Comparison of ENCODE assay signal across 30 cellular contexts in the genomic region with DNA sequence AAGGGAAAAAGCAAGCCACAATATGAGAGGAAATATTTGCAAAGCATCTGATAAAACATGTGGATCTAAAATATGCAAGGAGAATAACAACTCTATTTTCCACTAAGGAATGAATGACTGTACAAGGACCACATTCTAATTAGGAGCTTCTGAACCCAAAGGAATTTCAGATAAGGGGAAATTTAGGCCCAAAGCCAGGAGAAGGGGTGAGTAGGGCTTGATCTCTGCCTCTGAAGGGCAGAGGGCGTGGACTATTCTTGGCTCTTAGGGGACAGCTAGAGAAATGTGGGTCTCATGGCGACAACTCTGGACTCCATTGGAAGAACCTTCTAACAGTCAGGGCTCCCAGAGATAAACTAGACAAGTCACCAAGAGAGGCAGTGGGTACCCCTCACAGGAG.
"Had no signal": no experiment of that assay in that cellular context is flagged by ENCODE, and none has a peak within 500 bp of the region (broad histone marks: within the 10 kb centered on the region; RNA-seq: fewer than 3 reads in every experiment).

No MANE protein-coding gene starts in this region.

- H2AFZ ChIP-seq: neural progenitor cell, parathyroid adenoma had no signal

- H3K4me3 ChIP-seq: neural progenitor cell, ovary, psoas muscle, right lobe of liver, skin epidermis, smooth muscle cell, spleen, stomach, thoracic aorta, thyroid gland, tibial nerve, upper lobe of left lung, vagina had no signal

- H3K27ac ChIP-seq: neural progenitor cell, ovary, parathyroid adenoma, psoas muscle, right lobe of liver, skin epidermis, spleen, stomach, thoracic aorta, thyroid gland, tibial nerve, upper lobe of left lung, vagina had no signal

- FAIRE-seq: urothelium cell line had no signal

- H3K9me3 ChIP-seq: ovary, psoas muscle, right lobe of liver, spleen, stomach, thoracic aorta, thyroid gland, tibial nerve, upper lobe of left lung, vagina had no signal

- H3K4me1 ChIP-seq: parathyroid adenoma, psoas muscle, right lobe of liver, spleen, stomach, thyroid gland, tibial nerve, upper lobe of left lung, vagina had no signal

- H3K27ac Mint-ChIP-seq: natural killer cell; nephron; neural progenitor cell; progenitor cell of endocrine pancreas; stimulated activated naive B cell treated with anti-CD40 and anti-IgM and Interleukin-4, amounts not matched to agents 10 μg/mL and 1 μg/mL and 100 μg/mL, for 72 hours; stimulated activated naive CD8-positive, alpha-beta T cell treated with anti-CD3 and anti-CD28 coated beads, Interleukin-15, Interleukin-2, amounts not matched to agents 100 ng/mL and 50 ng/mL, for 24 hours had no signal

- ATAC-seq: naive thymus-derived CD4-positive, alpha-beta T cell; natural killer cell; psoas muscle; right cardiac atrium; right lobe of liver; stimulated activated naive B cell treated with anti-CD40 and anti-IgM and Interleukin-4, amounts not matched to agents 10 μg/mL and 1 μg/mL and 100 μg/mL, for 72 hours had no signal

- H3K79me2 ChIP-seq: parathyroid adenoma had no signal

- H3K36me3 ChIP-seq: neural progenitor cell, ovary, right lobe of liver, spleen, stomach, thoracic aorta, thyroid gland, tibial nerve, upper lobe of left lung, vagina had no signal

- H3K4me2 ChIP-seq: neural progenitor cell, smooth muscle cell had no signal

- H3K9ac ChIP-seq: neural progenitor cell, parathyroid adenoma had no signal

- H3K4me1 Mint-ChIP-seq: naive thymus-derived CD4-positive, alpha-beta T cell; natural killer cell; nephron; stimulated activated naive B cell treated with anti-CD40 and anti-IgM and Interleukin-4, amounts not matched to agents 10 μg/mL and 1 μg/mL and 100 μg/mL, for 72 hours had no signal

- H3K4me3 Mint-ChIP-seq: naive thymus-derived CD4-positive, alpha-beta T cell; natural killer cell; nephron; neural progenitor cell; stimulated activated naive B cell treated with anti-CD40 and anti-IgM and Interleukin-4, amounts not matched to agents 10 μg/mL and 1 μg/mL and 100 μg/mL, for 72 hours; stimulated activated naive CD8-positive, alpha-beta T cell treated with anti-CD3 and anti-CD28 coated beads, Interleukin-15, Interleukin-2, amounts not matched to agents 100 ng/mL and 50 ng/mL, for 24 hours had no signal

- H3K36me3 Mint-ChIP-seq: naive thymus-derived CD4-positive, alpha-beta T cell; natural killer cell; neural progenitor cell; stimulated activated naive B cell treated with anti-CD40 and anti-IgM and Interleukin-4, amounts not matched to agents 10 μg/mL and 1 μg/mL and 100 μg/mL, for 72 hours had no signal

- DNase-seq: naive thymus-derived CD4-positive, alpha-beta T cell; natural killer cell; occipital lobe; ovary; psoas muscle; right cardiac atrium; spleen; stimulated activated CD4-positive, alpha-beta T cell treated with anti-CD3 and anti-CD28 coated beads, Interleukin-12 subunit alpha, Interleukin-12 subunit beta, amount 100 ng/mL, for 4 hours; stimulated activated CD4-positive, alpha-beta T cell treated with anti-CD3 and anti-CD28 coated beads, Interleukin-1b, Interleukin-23, amount 100 ng/mL, for 48 hours; stimulated activated CD4-positive, alpha-beta T cell treated with anti-CD3 and anti-CD28 coated beads, Interleukin-4, amount 100 ng/mL, for 1 hour; stimulated activated CD4-positive, alpha-beta T cell treated with anti-CD3 and anti-CD28 coated beads, Interleukin-4, amount 100 ng/mL, for 4 hours; stimulated activated CD8-positive, alpha-beta memory T cell treated with anti-CD3 and anti-CD28 coated beads, Interleukin-4, amount 100 ng/mL, for 48 hours; stimulated activated naive B cell treated with anti-CD40 and anti-IgM and Interleukin-4, amounts not matched to agents 10 μg/mL and 1 μg/mL and 100 μg/mL, for 72 hours; stimulated activated naive CD4-positive, alpha-beta T cell treated with Interleukin-2 at 50 U/mL for 16 hours; stomach; thyroid gland; trophoblast cell; upper lobe of left lung had no signal

- H3K27me3 ChIP-seq: neural progenitor cell, ovary, right lobe of liver, stomach, thyroid gland, tibial nerve, upper lobe of left lung, vagina had no signal

- H3K9me3 Mint-ChIP-seq: naive thymus-derived CD4-positive, alpha-beta T cell; natural killer cell; nephron; neural progenitor cell; stimulated activated naive B cell treated with anti-CD40 and anti-IgM and Interleukin-4, amounts not matched to agents 10 μg/mL and 1 μg/mL and 100 μg/mL, for 72 hours; stimulated activated naive CD8-positive, alpha-beta T cell treated with anti-CD3 and anti-CD28 coated beads, Interleukin-15, Interleukin-2, amounts not matched to agents 100 ng/mL and 50 ng/mL, for 24 hours had no signal
